Comparison of ENCODE assay signal across 36 cellular contexts in genomic region chr19:51743405-51743804, GRCh38. TPM values are rescaled to one million over a fixed set of nuclear protein-coding genes. Genes with fewer than 3 reads are reported as not detected.
DNase-seq lines count a peak whose midpoint lies in the region; ATAC-seq, FAIRE-seq and TF ChIP-seq lines count a peak whose summit lies in the region.
"Had no signal": no experiment of that assay in that cellular context is flagged by ENCODE, and none has a peak within 500 bp of the region (broad histone marks: within the 10 kb centered on the region; RNA-seq: fewer than 3 reads in every experiment).

No MANE protein-coding gene starts in this region.

- H3K27ac ChIP-seq in sigmoid colon, result no peak overlapping the region
- H3K27ac ChIP-seq: pancreas, PC-9, tibial artery had no signal

- H3K36me3 ChIP-seq in skeletal muscle satellite cell (ENCODE audit: insufficient read depth, low read length), result no peaks in the 10 kb centered on the region
- H3K36me3 ChIP-seq in sigmoid colon, result no peaks in the 10 kb centered on the region
- H3K36me3 ChIP-seq: pancreas, tibial artery had no signal

- H3K4me2 ChIP-seq in skeletal muscle satellite cell (ENCODE audit: low read length), result peak overlapping the region; percentile 68
- H3K4me2 ChIP-seq: PC-9 had no signal

- no peaks in the 10 kb centered on the region for H3K27me3 ChIP-seq in skeletal muscle satellite cell (ENCODE audit: control insufficient read depth, insufficient read depth, low read length)
- peaks cover 0 to 4% (median 0%) of the 10 kb centered on the region in 3 donors for H3K27me3 ChIP-seq in sigmoid colon
- H3K27me3 ChIP-seq: pancreas had no signal

- 77 to 87% methylated on average over 3 of the region's 3 CpGs for WGBS in sigmoid colon, 2 donors

- H3K9me3 ChIP-seq in skeletal muscle satellite cell (replicated peaks; ENCODE audit: low read length) (no peaks in the 10 kb centered on the region), sigmoid colon (no peaks in the 10 kb centered on the region)
- H3K9me3 ChIP-seq: pancreas, tibial artery had no signal

- DNase-seq in Daoy (ENCODE audit: low read depth) (peak; percentile 93), RCC 7860 (ENCODE audit: low spot score) (peak; percentile 93), fibroblast of mammary gland (ENCODE audit: low read depth) (peak; percentile 88), sigmoid colon (no peak)
- DNase-seq: activated CD8-positive, alpha-beta memory T cell treated with anti-CD3 and anti-CD28 coated beads, Interleukin-2, amount 50 U/mL, for 48 hours; activated CD8-positive, alpha-beta T cell treated with anti-CD3 and anti-CD28 coated beads for 36 hours; activated naive CD4-positive, alpha-beta T cell treated with anti-CD3 and anti-CD28 coated beads for 36 hours; amniotic stem cell; C1 segment of cervical spinal cord; DMS79 treated with DMSO at 0.1 percent for 48 hours; hypothalamus; immature natural killer cell; mesendoderm; NCI-H1930; NCI-H524 treated with DMSO at 0.1 percent for 48 hours; NK-92 treated with Interleukin-12 subunit alpha and Interleukin-12 subunit beta, amount 100 ng/mL, for 24 hours; pancreas; PC-9; SHP77; stimulated activated CD4-positive, alpha-beta T cell treated with anti-CD3 and anti-CD28 coated beads, Interleukin-12 subunit alpha, Interleukin-12 subunit beta, amount 100 ng/mL, for 4 hours; stimulated activated CD4-positive, alpha-beta T cell treated with anti-CD3 and anti-CD28 coated beads, Interleukin-4, amount 100 ng/mL, for 1 hour; tibial artery had no signal

- peak overlapping the region; percentile 54 for H3K9ac ChIP-seq in skeletal muscle satellite cell (ENCODE audit: low read depth, low read length)

- H3K4me3 ChIP-seq in fibroblast of mammary gland (ENCODE audit: control insufficient read depth, low read depth, low read length) (no peak overlapping the region), skeletal muscle satellite cell (ENCODE audit: low read length) (no peak overlapping the region), sigmoid colon (no peak overlapping the region)
- H3K4me3 ChIP-seq: pancreas, PC-9, tibial artery had no signal

- TF ChIP-seq CTCF in fibroblast of mammary gland (conservative IDR thresholded peaks at IDR 0.05; ENCODE audit: control insufficient read depth, insufficient read depth, low read depth, low read length) (no peak), sigmoid colon (IDR thresholded peaks at IDR 0.05) (no peak)

- H3K4me1 ChIP-seq in skeletal muscle satellite cell (ENCODE audit: control insufficient read depth, insufficient read depth, low read length) (peaks cover 10% of the 10 kb centered on the region), sigmoid colon (no peaks in the 10 kb centered on the region)
- H3K4me1 ChIP-seq: pancreas, tibial artery had no signal

- ATAC-seq in GM18861 (IDR thresholded peaks at IDR 0.05; ENCODE audit: unreplicated experiment), result no peak
- ATAC-seq in GM21423 (IDR thresholded peaks at IDR 0.05; ENCODE audit: unreplicated experiment), result no peak
- ATAC-seq: activated CD8-positive, alpha-beta T cell treated with anti-CD3 and anti-CD28 coated beads for 36 hours; left lobe of liver; pancreas had no signal

- TF ChIP-seq EP300 in sigmoid colon (IDR thresholded peaks at IDR 0.05), result no peak

- intact Hi-C loops in sigmoid colon (cut with DNase I), result no loop called here

- no peak for TF ChIP-seq POLR2A in sigmoid colon (IDR thresholded peaks at IDR 0.05)

- FAIRE-seq in RCC 7860 (lab: Jason Lieb, UNC), result peak; percentile 90
- FAIRE-seq: bronchial epithelial cell, colon, endothelial cell of umbilical vein, GM18507, GM19239, pancreas had no signal

RNA-seq across cellular contexts. Expression of gene FPR1, which starts 8.3 kb away (rescaled TPM):
- total RNA-seq in Daoy (2014; rRNA removed; shearing (Covaris generic)), result 0.74 and 2.9 TPM in 2 replicates
- total RNA-seq in skeletal muscle satellite cell (2012; rRNA removed), result 2.3 and 2.4 TPM in 2 replicates
- total RNA-seq in sigmoid colon, result 10 to 100 TPM in 1 of 4 donors, 1 to 10 TPM in 3; 2.8 to 15.9 (median 6.2) TPM
- polyA plus RNA-seq in sigmoid colon, result 10 to 100 TPM in 1 of 3 donors, 1 to 10 TPM in 2; 1.2 to 12.0 (median 4.6) TPM
- total RNA-seq: activated CD8-positive, alpha-beta T cell treated with anti-CD3 and anti-CD28 coated beads for 36 hours; activated naive CD4-positive, alpha-beta T cell treated with anti-CD3 and anti-CD28 coated beads for 36 hours; activated T-helper 1 cell treated with anti-CD3 and anti-CD28 coated beads, Interleukin-12 subunit alpha, Interleukin-12 subunit beta, Interleukin-2, Interleukin-4 antibody, amounts not matched to agents 30 ng/mL and 10 ng/mL and 1 ng/mL, durations not matched to agents 14 hours and 24 hours and 36 hours; bronchial epithelial cell; endothelial cell of umbilical vein; fibroblast of lung; PC-9; T-helper 2 cell treated with Interferon-gamma antibody and Interleukin-4, amounts not matched to agents 100 ng/mL and 5 ng/mL, for 36 hours had no signal
- polyA plus RNA-seq: endothelial cell of umbilical vein, neural cell had no signal

RNA-seq across cellular contexts. Expression of gene FPR2, which starts 17.6 kb away (rescaled TPM):
- not detected in 2 replicates for total RNA-seq in Daoy (2014; rRNA removed; shearing (Covaris generic))
- total RNA-seq in skeletal muscle satellite cell (2012; rRNA removed), result 0.22 and 0.76 TPM in 2 replicates
- total RNA-seq in sigmoid colon, result 1 to 10 TPM in 2 of 4 donors, under 1 TPM in 1, not detected in 1; 0.36 to 3.7 (median 1.2) TPM
- polyA plus RNA-seq in sigmoid colon, result 1 to 10 TPM in 2 of 3 donors, under 1 TPM in 1; 0.60 to 2.3 (median 1.4) TPM
- total RNA-seq: activated CD8-positive, alpha-beta T cell treated with anti-CD3 and anti-CD28 coated beads for 36 hours; activated naive CD4-positive, alpha-beta T cell treated with anti-CD3 and anti-CD28 coated beads for 36 hours; activated T-helper 1 cell treated with anti-CD3 and anti-CD28 coated beads, Interleukin-12 subunit alpha, Interleukin-12 subunit beta, Interleukin-2, Interleukin-4 antibody, amounts not matched to agents 30 ng/mL and 10 ng/mL and 1 ng/mL, durations not matched to agents 14 hours and 24 hours and 36 hours; bronchial epithelial cell; endothelial cell of umbilical vein; fibroblast of lung; PC-9; T-helper 2 cell treated with Interferon-gamma antibody and Interleukin-4, amounts not matched to agents 100 ng/mL and 5 ng/mL, for 36 hours had no signal
- polyA plus RNA-seq: endothelial cell of umbilical vein, immature natural killer cell, neural cell had no signal

RNA-seq across cellular contexts. Expression of gene HAS1, which starts 19.6 kb away (rescaled TPM):
- not detected in 2 replicates for total RNA-seq in Daoy (2014; rRNA removed; shearing (Covaris generic))
- total RNA-seq in skeletal muscle satellite cell (2012; rRNA removed), result 72.3 and 84.2 TPM in 2 replicates
- 1 to 10 TPM in 1 of 4 donors, under 1 TPM in 2, not detected in 1; 0.49 to 3.1 (median 0.83) TPM for total RNA-seq in sigmoid colon
- 1 to 10 TPM in 1 of 3 donors, under 1 TPM in 2; 0.17 to 1.2 (median 0.46) TPM for polyA plus RNA-seq in sigmoid colon
- total RNA-seq: activated CD8-positive, alpha-beta T cell treated with anti-CD3 and anti-CD28 coated beads for 36 hours; activated naive CD4-positive, alpha-beta T cell treated with anti-CD3 and anti-CD28 coated beads for 36 hours; activated T-helper 1 cell treated with anti-CD3 and anti-CD28 coated beads, Interleukin-12 subunit alpha, Interleukin-12 subunit beta, Interleukin-2, Interleukin-4 antibody, amounts not matched to agents 30 ng/mL and 10 ng/mL and 1 ng/mL, durations not matched to agents 14 hours and 24 hours and 36 hours; endothelial cell of umbilical vein; fibroblast of lung; H4; left lobe of liver; PC-9; T-helper 2 cell treated with Interferon-gamma antibody and Interleukin-4, amounts not matched to agents 100 ng/mL and 5 ng/mL, for 36 hours had no signal
- polyA plus RNA-seq: endothelial cell of umbilical vein, fibroblast of lung, immature natural killer cell, neural cell had no signal

RNA-seq across cellular contexts. Expression of gene SPACA6, which starts 50.3 kb away (rescaled TPM):
- total RNA-seq in Daoy (2014; rRNA removed; shearing (Covaris generic)), result 2.8 and 3.6 TPM in 2 replicates
- total RNA-seq in skeletal muscle satellite cell (2012; rRNA removed), result 3.7 and 8.9 TPM in 2 replicates
- total RNA-seq in sigmoid colon, result 10 to 100 TPM; 19.9 to 45.7 (median 29.1) TPM
- polyA plus RNA-seq in sigmoid colon, result 1 to 10 TPM in 2 of 3 donors, not detected in 1; 3.0 to 4.8 TPM

RNA-seq across cellular contexts. Expression of gene FPR3, which starts 51.6 kb away (rescaled TPM):
- not detected in 2 replicates for total RNA-seq in Daoy (2014; rRNA removed; shearing (Covaris generic))
- total RNA-seq in skeletal muscle satellite cell (2012; rRNA removed), result not detected in 2 replicates
- total RNA-seq in sigmoid colon, result 1 to 10 TPM; 1.6 to 6.7 (median 3.3) TPM
- 10 to 100 TPM in 1 of 3 donors, 1 to 10 TPM in 2; 3.6 to 25.9 (median 6.1) TPM for polyA plus RNA-seq in sigmoid colon
- total RNA-seq: activated CD8-positive, alpha-beta T cell treated with anti-CD3 and anti-CD28 coated beads for 36 hours; activated naive CD4-positive, alpha-beta T cell treated with anti-CD3 and anti-CD28 coated beads for 36 hours; activated T-helper 1 cell treated with anti-CD3 and anti-CD28 coated beads, Interleukin-12 subunit alpha, Interleukin-12 subunit beta, Interleukin-2, Interleukin-4 antibody, amounts not matched to agents 30 ng/mL and 10 ng/mL and 1 ng/mL, durations not matched to agents 14 hours and 24 hours and 36 hours; bronchial epithelial cell; endothelial cell of umbilical vein; fibroblast of lung; PC-9; T-helper 2 cell treated with Interferon-gamma antibody and Interleukin-4, amounts not matched to agents 100 ng/mL and 5 ng/mL, for 36 hours had no signal
- polyA plus RNA-seq: endothelial cell of umbilical vein, fibroblast of lung, immature natural killer cell, neural cell had no signal
